ENCODE assay signal across 8 cellular contexts in genomic region chr11:44556735-44557409, GRCh38. TPM values are rescaled to one million over a fixed set of nuclear protein-coding genes. Genes with fewer than 3 reads are reported as not detected.
DNase-seq lines count a peak whose midpoint lies in the region; ATAC-seq and TF ChIP-seq lines count a peak whose summit lies in the region.

No MANE protein-coding gene starts in this region.

- peak; percentile 75 for TF ChIP-seq CTCF in progenitor cell of endocrine pancreas (IDR thresholded peaks at IDR 0.05; ENCODE audit: unreplicated experiment)

- H3K27ac Mint-ChIP-seq in progenitor cell of endocrine pancreas = no peak overlapping the region

- H3K27me3 Mint-ChIP-seq in progenitor cell of endocrine pancreas = peaks cover under 1% of the 10 kb centered on the region

- H3K4me1 Mint-ChIP-seq in progenitor cell of endocrine pancreas (ENCODE audit: low read depth) = no peaks in the 10 kb centered on the region

- ATAC-seq in HG03060 (IDR thresholded peaks at IDR 0.05; ENCODE audit: low read depth, unreplicated experiment) = peak; percentile 37
- ATAC-seq in GM19328 (IDR thresholded peaks at IDR 0.05; ENCODE audit: unreplicated experiment) = no peak

- no peak overlapping the region for H3K4me3 Mint-ChIP-seq in progenitor cell of endocrine pancreas (ENCODE audit: low read depth)

- no peaks in the 10 kb centered on the region for H3K36me3 Mint-ChIP-seq in progenitor cell of endocrine pancreas (ENCODE audit: insufficient read depth)

- peaks cover 2% of the 10 kb centered on the region for H3K9me3 Mint-ChIP-seq in progenitor cell of endocrine pancreas (ENCODE audit: low read depth)

- DNase-seq in NCI-H2081 (lab: John Stamatoyannopoulos, UW) (peak; percentile 29 to 31), NCI-H2081 treated with DMSO at 0.1 percent for 48 hours (lab: John Stamatoyannopoulos, UW) (no peak), RPMI8226 (peak; percentile 59), globus pallidus (ENCODE audit: low spot score) (peak; percentile 70), progenitor cell of endocrine pancreas (ENCODE audit: low spot score, unreplicated experiment) (no peak)
- DNase-seq in activated naive CD4-positive, alpha-beta T cell (lab: John Stamatoyannopoulos, UW) = peak in 3 of 4 experiments; percentile 31 to 59 (median 55)

RNA-seq across cellular contexts. Expression of gene CD82, which starts 8.6 kb away (rescaled TPM):
- 9.3 and 9.4 TPM in 2 replicates for total RNA-seq in progenitor cell of endocrine pancreas

Comparison
In these comparisons a context has a peak if more than half of its experiments do, and no peak if none do; other contexts are left out.
1. DNase-seq: peak in NCI-H2081 (2 of 2), RPMI8226 (single experiment), activated naive CD4-positive, alpha-beta T cell (3 of 4) and globus pallidus (single experiment); none in NCI-H2081 treated with DMSO at 0.1 percent for 48 hours (single experiment) and progenitor cell of endocrine pancreas (single experiment).